ENCODE assay signal across 9 cellular contexts in the genomic region with DNA sequence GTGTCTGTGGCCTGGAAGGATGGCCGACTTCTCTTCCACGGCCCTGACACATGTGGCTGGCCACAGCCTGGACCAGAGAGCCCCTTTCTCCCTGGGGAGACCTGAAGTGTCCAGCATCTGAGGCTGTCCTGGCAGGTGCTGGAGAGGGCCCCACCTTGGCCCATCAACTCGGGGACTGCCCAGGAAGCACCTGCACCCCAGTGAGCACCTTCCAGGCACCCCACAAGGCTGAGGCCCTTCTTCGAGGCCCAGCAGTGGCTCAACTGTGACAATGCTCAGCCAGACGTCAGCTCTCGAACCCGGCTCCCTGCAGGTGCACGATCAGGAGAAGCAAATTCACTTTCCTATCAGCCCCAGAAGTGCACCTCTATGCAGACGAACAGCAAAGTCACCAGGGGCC. TPM values are rescaled to one million over a fixed set of nuclear protein-coding genes. Genes with fewer than 3 reads are reported as not detected.
DNase-seq lines count a peak whose midpoint lies in the region; ATAC-seq and TF ChIP-seq lines count a peak whose summit lies in the region.
"Had no signal": no experiment of that assay in that cellular context is flagged by ENCODE, and none has a peak within 500 bp of the region (broad histone marks: within the 10 kb centered on the region; RNA-seq: fewer than 3 reads in every experiment).

No MANE protein-coding gene starts in this region.

- H3K27ac ChIP-seq in KMS-11 (peak overlapping the region; percentile 78), mucosa of rectum (ENCODE audit: low read depth in 2 of 2, low read length in 2 of 2) (peak overlapping the region; percentile 32 to 74)

- H3K4me2 ChIP-seq in KMS-11: no peak overlapping the region

- no peak overlapping the region for H2AFZ ChIP-seq in KMS-11 (ENCODE audit: low read depth)

- H3K79me2 ChIP-seq in KMS-11 (ENCODE audit: insufficient read depth, low read depth): no peaks in the 10 kb centered on the region

- TF ChIP-seq CTCF in KMS-11 (conservative IDR thresholded peaks at IDR 0.05; ENCODE audit: low read depth, low read length): no peak

- H4K20me1 ChIP-seq in KMS-11 (ENCODE audit: insufficient read depth): no peaks in the 10 kb centered on the region

- no peak overlapping the region for H3K4me3 ChIP-seq in KMS-11 (IDR thresholded peaks at IDR 0.05; ENCODE audit: insufficient read depth, low read depth, low read length)
- peak overlapping the region in 1 of 2 donors; percentile 13 for H3K4me3 ChIP-seq in mucosa of rectum (ENCODE audit: low read length in 2 of 2)

- H3K9me3 ChIP-seq in mucosa of rectum (ENCODE audit: control insufficient read depth in 2 of 2, low read length in 2 of 2): no peaks in the 10 kb centered on the region

- H3K36me3 ChIP-seq in KMS-11 (ENCODE audit: insufficient read depth): no peaks in the 10 kb centered on the region
- peaks cover 5 to 12% of the 10 kb centered on the region in 2 donors for H3K36me3 ChIP-seq in mucosa of rectum (ENCODE audit: control insufficient read depth in 2 of 2, insufficient read depth in 2 of 2, low read length in 2 of 2)

- H3K9ac ChIP-seq in KMS-11: no peak overlapping the region
- H3K9ac ChIP-seq in mucosa of rectum (ENCODE audit: low read depth in 1 of 2, low read length in 2 of 2): peak overlapping the region in 1 of 2 donors; percentile 14

- DNase-seq in UCSD-AML1 (lab: John Stamatoyannopoulos, UW; ENCODE audit: unreplicated experiment) (no peak), occipital lobe (lab: John Stamatoyannopoulos, UW) (no peak), NCI-H2029 (lab: John Stamatoyannopoulos, UW) (no peak), SK-N-DZ (ENCODE audit: low spot score) (no peak)
- DNase-seq: NCI-H1417 had no signal

- no peaks in the 10 kb centered on the region for H3K27me3 ChIP-seq in KMS-11 (ENCODE audit: insufficient read depth, low read depth)
- no peaks in the 10 kb centered on the region for H3K27me3 ChIP-seq in mucosa of rectum (ENCODE audit: control insufficient read depth in 2 of 2, insufficient read depth in 2 of 2, low read length in 2 of 2)

- H3K4me1 ChIP-seq in KMS-11 (ENCODE audit: low read depth, poor library complexity, severe bottlenecking) (peaks cover 19% of the 10 kb centered on the region), mucosa of rectum (ENCODE audit: control insufficient read depth in 2 of 2, insufficient read depth in 2 of 2, low read length in 2 of 2) (peaks cover 13 to 19% of the 10 kb centered on the region in 2 donors)

- peak; percentile 15 for ATAC-seq in GM18511 (IDR thresholded peaks at IDR 0.05; ENCODE audit: unreplicated experiment)
- peak; percentile 19 for ATAC-seq in GM21723 (IDR thresholded peaks at IDR 0.05; ENCODE audit: unreplicated experiment)

RNA-seq across cellular contexts. Expression of a gene that starts 24.3 kb away (rescaled TPM):
- 10.5 TPM for total RNA-seq in occipital lobe
- 42.3 and 49.8 TPM in 2 replicates for polyA plus RNA-seq in SK-N-DZ (2014; cell fraction: cytosol; rRNA removed)
- polyA plus RNA-seq in SK-N-DZ (2014; cell fraction: nucleus; rRNA removed): 26.4 and 34.4 TPM in 2 replicates
